In genomic region chr11:44835326-44835725, GRCh38 we compare ENCODE assay signal across 14 cellular contexts.
"Had no signal": no experiment of that assay in that cellular context is flagged by ENCODE, and none has a peak within 500 bp of the region (broad histone marks: within the 10 kb centered on the region; RNA-seq: fewer than 3 reads in every experiment).

No MANE protein-coding gene starts in this region.

- DNase-seq: activated CD4-positive, alpha-beta T cell treated with anti-CD3 and anti-CD28 coated beads for 4 hours; activated CD8-positive, alpha-beta T cell treated with anti-CD3 and anti-CD28 coated beads for 36 hours; activated effector memory CD4-positive, alpha-beta T cell treated with Interleukin-2 at 50 U/mL for 16 hours; activated naive CD4-positive, alpha-beta T cell treated with anti-CD3 and anti-CD28 coated beads, Interleukin-2, amount 50 U/mL, for 16 hours; activated T-cell treated with anti-CD3 and anti-CD28 coated beads, Interleukin-2, amount 50 U/mL, for 4 hours; hippocampal formation; mesenchymal stem cell; T-helper 17 cell; testis had no signal

- H3K27ac Mint-ChIP-seq: activated CD8-positive, alpha-beta T cell treated with anti-CD3 and anti-CD28 coated beads for 36 hours; stimulated activated naive CD8-positive, alpha-beta T cell treated with anti-CD3 and anti-CD28 coated beads, Interleukin-15, Interleukin-2, amounts not matched to agents 100 ng/mL and 50 ng/mL, for 24 hours had no signal

- H3K4me3 ChIP-seq: smooth muscle cell, testis had no signal

- H3K27me3 Mint-ChIP-seq: T-helper 17 cell had no signal

- H3K27ac ChIP-seq: neutrophil, testis had no signal

- H3K4me3 Mint-ChIP-seq: activated CD8-positive, alpha-beta T cell treated with anti-CD3 and anti-CD28 coated beads for 36 hours; activated T-cell treated with anti-CD3 and anti-CD28 coated beads, Interleukin-2, amount 50 U/mL, for 4 hours; stimulated activated naive CD8-positive, alpha-beta T cell treated with anti-CD3 and anti-CD28 coated beads, Interleukin-15, Interleukin-2, amounts not matched to agents 100 ng/mL and 50 ng/mL, for 24 hours; T-helper 17 cell had no signal

- FAIRE-seq: astrocyte, keratinocyte had no signal

- H3K4me2 ChIP-seq: smooth muscle cell had no signal

- ATAC-seq: activated CD8-positive, alpha-beta T cell treated with anti-CD3 and anti-CD28 coated beads for 36 hours; activated T-cell treated with anti-CD3 and anti-CD28 coated beads, Interleukin-2, amount 50 U/mL, for 4 hours; T-helper 17 cell had no signal

- H3K9me3 ChIP-seq: neutrophil, testis had no signal

- H3K9me3 Mint-ChIP-seq: activated CD8-positive, alpha-beta T cell treated with anti-CD3 and anti-CD28 coated beads for 36 hours; activated T-cell treated with anti-CD3 and anti-CD28 coated beads, Interleukin-2, amount 50 U/mL, for 4 hours; stimulated activated naive CD8-positive, alpha-beta T cell treated with anti-CD3 and anti-CD28 coated beads, Interleukin-15, Interleukin-2, amounts not matched to agents 100 ng/mL and 50 ng/mL, for 24 hours had no signal
